ENCODE assay signal across 13 cellular contexts in the genomic region with DNA sequence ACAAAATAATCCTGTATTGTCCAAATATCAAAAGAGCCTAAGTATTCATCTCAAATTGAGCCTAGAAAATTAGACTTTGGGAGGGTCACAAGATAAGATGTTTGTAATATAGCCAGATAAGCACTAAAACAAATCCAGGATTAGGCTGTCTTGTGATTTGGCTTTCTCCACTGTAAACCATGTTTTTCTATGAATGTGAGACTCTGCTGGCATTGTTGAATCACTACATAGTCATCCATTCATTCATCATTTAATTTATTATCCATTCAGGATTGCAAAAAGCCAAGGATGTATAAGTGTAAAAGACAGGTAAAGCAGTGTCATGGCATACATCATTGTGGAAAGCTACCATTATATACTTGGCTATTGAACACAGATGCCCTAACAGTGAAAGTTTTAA.
DNase-seq lines count a peak whose midpoint lies in the region; ATAC-seq and TF ChIP-seq lines count a peak whose summit lies in the region.
"Had no signal": no experiment of that assay in that cellular context is flagged by ENCODE, and none has a peak within 500 bp of the region (broad histone marks: within the 10 kb centered on the region; RNA-seq: fewer than 3 reads in every experiment).

No MANE protein-coding gene starts in this region.

- no peak overlapping the region for H3K4me3 ChIP-seq in retinal pigment epithelial cell (ENCODE audit: low read length)

- H3K27ac Mint-ChIP-seq in WTC11: peak overlapping the region; percentile 71; the same call in 1 of the 2 replicates
- H3K27ac Mint-ChIP-seq: B cell; CD4-positive, alpha-beta T cell had no signal

- peaks cover 67% of the 10 kb centered on the region for H3K4me1 Mint-ChIP-seq in WTC11
- H3K4me1 Mint-ChIP-seq: B cell had no signal

- no peak overlapping the region for H3K4me3 Mint-ChIP-seq in WTC11
- H3K4me3 Mint-ChIP-seq: B cell; CD4-positive, alpha-beta T cell had no signal

- H3K36me3 Mint-ChIP-seq in WTC11: peaks cover 3% of the 10 kb centered on the region; the same call in 1 of the 2 replicates

- H3K9me3 Mint-ChIP-seq in WTC11: no peaks in the 10 kb centered on the region
- H3K9me3 Mint-ChIP-seq: CD4-positive, alpha-beta T cell had no signal

- POLR2A ChIA-PET in WTC11 (lab: Charles Lee): no interaction called here
- POLR2A ChIA-PET in HEK293T (lab: Yijun Ruan, JAX): no interaction called here

- no peak overlapping the region for H3K27ac ChIP-seq in foreskin keratinocyte

- H3K4me1 ChIP-seq in foreskin keratinocyte: peaks cover 12% of the 10 kb centered on the region

- no peaks in the 10 kb centered on the region for H3K27me3 ChIP-seq in foreskin keratinocyte

- no peak for ATAC-seq in WTC11
- peak; percentile 91 for ATAC-seq in foreskin keratinocyte
- ATAC-seq: HCT116 had no signal

- TF ChIP-seq CTCF in WTC11 (IDR thresholded peaks at IDR 0.05): no peak
- TF ChIP-seq CTCF in foreskin keratinocyte (conservative IDR thresholded peaks at IDR 0.05): no peak
- no peak for TF ChIP-seq CTCF in retinal pigment epithelial cell (conservative IDR thresholded peaks at IDR 0.05; ENCODE audit: low read depth, low read length)

- no peaks in the 10 kb centered on the region for H3K27me3 Mint-ChIP-seq in WTC11 (ENCODE audit: low read depth)
- H3K27me3 Mint-ChIP-seq: B cell; CD4-positive, alpha-beta T cell had no signal

- DNase-seq in HCEC 1CT (peak; percentile 12), WTC11 (ENCODE audit: low spot score) (no peak), foreskin keratinocyte (peak; percentile 37 to 63), retinal pigment epithelial cell (ENCODE audit: low read depth) (peak; percentile 77), NCI-H128 (lab: John Stamatoyannopoulos, UW; ENCODE audit: unreplicated experiment) (no peak), HEK293T (ENCODE audit: extremely low spot score) (no peak)
- no peak for DNase-seq in activated naive CD4-positive, alpha-beta T cell treated with Interleukin-2 at 50 U/mL for 16 hours
- DNase-seq: C1 segment of cervical spinal cord; CD4-positive, alpha-beta T cell; DMS79; IMR-90 had no signal

- CTCF ChIA-PET in WTC11 (lab: Charles Lee): no interaction called here
- CTCF ChIA-PET in HEK293T (lab: Yijun Ruan, JAX): no interaction called here

TF ChIP-seq in WTC11, 78 proteins besides CTCF, POLR2A, EP300 and RAD21 (continues in another document):
- TF ChIP-seq, protein P1, sequence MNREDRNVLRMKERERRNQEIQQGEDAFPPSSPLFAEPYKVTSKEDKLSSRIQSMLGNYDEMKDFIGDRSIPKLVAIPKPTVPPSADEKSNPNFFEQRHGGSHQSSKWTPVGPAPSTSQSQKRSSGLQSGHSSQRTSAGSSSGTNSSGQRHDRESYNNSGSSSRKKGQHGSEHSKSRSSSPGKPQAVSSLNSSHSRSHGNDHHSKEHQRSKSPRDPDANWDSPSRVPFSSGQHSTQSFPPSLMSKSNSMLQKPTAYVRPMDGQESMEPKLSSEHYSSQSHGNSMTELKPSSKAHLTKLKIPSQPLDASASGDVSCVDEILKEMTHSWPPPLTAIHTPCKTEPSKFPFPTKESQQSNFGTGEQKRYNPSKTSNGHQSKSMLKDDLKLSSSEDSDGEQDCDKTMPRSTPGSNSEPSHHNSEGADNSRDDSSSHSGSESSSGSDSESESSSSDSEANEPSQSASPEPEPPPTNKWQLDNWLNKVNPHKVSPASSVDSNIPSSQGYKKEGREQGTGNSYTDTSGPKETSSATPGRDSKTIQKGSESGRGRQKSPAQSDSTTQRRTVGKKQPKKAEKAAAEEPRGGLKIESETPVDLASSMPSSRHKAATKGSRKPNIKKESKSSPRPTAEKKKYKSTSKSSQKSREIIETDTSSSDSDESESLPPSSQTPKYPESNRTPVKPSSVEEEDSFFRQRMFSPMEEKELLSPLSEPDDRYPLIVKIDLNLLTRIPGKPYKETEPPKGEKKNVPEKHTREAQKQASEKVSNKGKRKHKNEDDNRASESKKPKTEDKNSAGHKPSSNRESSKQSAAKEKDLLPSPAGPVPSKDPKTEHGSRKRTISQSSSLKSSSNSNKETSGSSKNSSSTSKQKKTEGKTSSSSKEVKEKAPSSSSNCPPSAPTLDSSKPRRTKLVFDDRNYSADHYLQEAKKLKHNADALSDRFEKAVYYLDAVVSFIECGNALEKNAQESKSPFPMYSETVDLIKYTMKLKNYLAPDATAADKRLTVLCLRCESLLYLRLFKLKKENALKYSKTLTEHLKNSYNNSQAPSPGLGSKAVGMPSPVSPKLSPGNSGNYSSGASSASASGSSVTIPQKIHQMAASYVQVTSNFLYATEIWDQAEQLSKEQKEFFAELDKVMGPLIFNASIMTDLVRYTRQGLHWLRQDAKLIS (CRISPR knock-in tag; IDR thresholded peaks at IDR 0.05; ENCODE audit: borderline replicate concordance): no peak
- TF ChIP-seq, protein P2, sequence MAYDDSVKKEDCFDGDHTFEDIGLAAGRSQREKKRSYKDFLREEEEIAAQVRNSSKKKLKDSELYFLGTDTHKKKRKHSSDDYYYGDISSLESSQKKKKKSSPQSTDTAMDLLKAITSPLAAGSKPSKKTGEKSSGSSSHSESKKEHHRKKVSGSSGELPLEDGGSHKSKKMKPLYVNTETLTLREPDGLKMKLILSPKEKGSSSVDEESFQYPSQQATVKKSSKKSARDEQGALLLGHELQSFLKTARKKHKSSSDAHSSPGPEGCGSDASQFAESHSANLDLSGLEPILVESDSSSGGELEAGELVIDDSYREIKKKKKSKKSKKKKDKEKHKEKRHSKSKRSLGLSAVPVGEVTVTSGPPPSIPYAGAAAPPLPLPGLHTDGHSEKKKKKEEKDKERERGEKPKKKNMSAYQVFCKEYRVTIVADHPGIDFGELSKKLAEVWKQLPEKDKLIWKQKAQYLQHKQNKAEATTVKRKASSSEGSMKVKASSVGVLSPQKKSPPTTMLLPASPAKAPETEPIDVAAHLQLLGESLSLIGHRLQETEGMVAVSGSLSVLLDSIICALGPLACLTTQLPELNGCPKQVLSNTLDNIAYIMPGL (CRISPR knock-in tag; IDR thresholded peaks at IDR 0.05): no peak
- no peak for TF ChIP-seq ZNF138 (CRISPR knock-in tag; conservative IDR thresholded peaks at IDR 0.05)
- no peak for TF ChIP-seq RELA (CRISPR knock-in tag; IDR thresholded peaks at IDR 0.05; ENCODE audit: borderline replicate concordance)
- no peak for TF ChIP-seq EMX1 (CRISPR knock-in tag; IDR thresholded peaks at IDR 0.05)

TF ChIP-seq in HEK293T, 16 proteins besides CTCF, POLR2A, EP300 and RAD21:
- TF ChIP-seq ZNF384 (IDR thresholded peaks at IDR 0.05) (no peak), NFRKB (IDR thresholded peaks at IDR 0.05) (no peak), LEF1 (IDR thresholded peaks at IDR 0.05; ENCODE audit: borderline replicate concordance) (no peak), SUZ12 (IDR thresholded peaks at IDR 0.05) (no peak), HDGF (IDR thresholded peaks at IDR 0.05; ENCODE audit: borderline replicate concordance) (no peak), CTBP1 (IDR thresholded peaks at IDR 0.05; ENCODE audit: borderline replicate concordance) (no peak), TARDBP (IDR thresholded peaks at IDR 0.05) (no peak)
- TF ChIP-seq, protein P3, sequence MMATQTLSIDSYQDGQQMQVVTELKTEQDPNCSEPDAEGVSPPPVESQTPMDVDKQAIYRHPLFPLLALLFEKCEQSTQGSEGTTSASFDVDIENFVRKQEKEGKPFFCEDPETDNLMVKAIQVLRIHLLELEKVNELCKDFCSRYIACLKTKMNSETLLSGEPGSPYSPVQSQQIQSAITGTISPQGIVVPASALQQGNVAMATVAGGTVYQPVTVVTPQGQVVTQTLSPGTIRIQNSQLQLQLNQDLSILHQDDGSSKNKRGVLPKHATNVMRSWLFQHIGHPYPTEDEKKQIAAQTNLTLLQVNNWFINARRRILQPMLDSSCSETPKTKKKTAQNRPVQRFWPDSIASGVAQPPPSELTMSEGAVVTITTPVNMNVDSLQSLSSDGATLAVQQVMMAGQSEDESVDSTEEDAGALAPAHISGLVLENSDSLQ (IDR thresholded peaks at IDR 0.05): no peak

Comparison
In these comparisons a context has a peak if more than half of its experiments do, and no peak if none do; other contexts are left out.
1. DNase-seq: peak in HCEC 1CT (single experiment), foreskin keratinocyte (2 of 2) and retinal pigment epithelial cell (single experiment); none in WTC11 (single experiment), NCI-H128 (single experiment), HEK293T (single experiment) and activated naive CD4-positive, alpha-beta T cell treated with Interleukin-2 at 50 U/mL for 16 hours (single experiment).